Comparison of ENCODE assay signal across 2 cellular contexts in genomic region chr17:80217703-80218362, GRCh38.
TF ChIP-seq lines count a peak whose summit lies in the region.

No MANE protein-coding gene starts in this region.

TF ChIP-seq in HEK293, 187 proteins besides CTCF, POLR2A, EP300 and RAD21:
- TF ChIP-seq, protein P1, sequence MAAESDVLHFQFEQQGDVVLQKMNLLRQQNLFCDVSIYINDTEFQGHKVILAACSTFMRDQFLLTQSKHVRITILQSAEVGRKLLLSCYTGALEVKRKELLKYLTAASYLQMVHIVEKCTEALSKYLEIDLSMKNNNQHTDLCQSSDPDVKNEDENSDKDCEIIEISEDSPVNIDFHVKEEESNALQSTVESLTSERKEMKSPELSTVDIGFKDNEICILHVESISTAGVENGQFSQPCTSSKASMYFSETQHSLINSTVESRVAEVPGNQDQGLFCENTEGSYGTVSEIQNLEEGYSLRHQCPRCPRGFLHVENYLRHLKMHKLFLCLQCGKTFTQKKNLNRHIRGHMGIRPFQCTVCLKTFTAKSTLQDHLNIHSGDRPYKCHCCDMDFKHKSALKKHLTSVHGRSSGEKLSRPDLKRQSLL (tag by site-specific recombination; IDR thresholded peaks at IDR 0.05), result no peak
- TF ChIP-seq, protein P2, sequence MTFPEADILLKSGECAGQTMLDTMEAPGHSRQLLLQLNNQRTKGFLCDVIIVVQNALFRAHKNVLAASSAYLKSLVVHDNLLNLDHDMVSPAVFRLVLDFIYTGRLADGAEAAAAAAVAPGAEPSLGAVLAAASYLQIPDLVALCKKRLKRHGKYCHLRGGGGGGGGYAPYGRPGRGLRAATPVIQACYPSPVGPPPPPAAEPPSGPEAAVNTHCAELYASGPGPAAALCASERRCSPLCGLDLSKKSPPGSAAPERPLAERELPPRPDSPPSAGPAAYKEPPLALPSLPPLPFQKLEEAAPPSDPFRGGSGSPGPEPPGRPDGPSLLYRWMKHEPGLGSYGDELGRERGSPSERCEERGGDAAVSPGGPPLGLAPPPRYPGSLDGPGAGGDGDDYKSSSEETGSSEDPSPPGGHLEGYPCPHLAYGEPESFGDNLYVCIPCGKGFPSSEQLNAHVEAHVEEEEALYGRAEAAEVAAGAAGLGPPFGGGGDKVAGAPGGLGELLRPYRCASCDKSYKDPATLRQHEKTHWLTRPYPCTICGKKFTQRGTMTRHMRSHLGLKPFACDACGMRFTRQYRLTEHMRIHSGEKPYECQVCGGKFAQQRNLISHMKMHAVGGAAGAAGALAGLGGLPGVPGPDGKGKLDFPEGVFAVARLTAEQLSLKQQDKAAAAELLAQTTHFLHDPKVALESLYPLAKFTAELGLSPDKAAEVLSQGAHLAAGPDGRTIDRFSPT (tag by site-specific recombination; IDR thresholded peaks at IDR 0.05), result peak; percentile 85

TF ChIP-seq in GM23338, 12 proteins besides CTCF, POLR2A, EP300 and RAD21:
- TF ChIP-seq NANOG (IDR thresholded peaks at IDR 0.05; ENCODE audit: borderline replicate concordance), result no peak
- no peak for TF ChIP-seq STAT1 (IDR thresholded peaks at IDR 0.05; ENCODE audit: unreplicated experiment)
